In genomic region chrX:132776486-132777210, GRCh38 we compare ENCODE assay signal across 19 cellular contexts.
DNase-seq lines count a peak whose midpoint lies in the region; ATAC-seq, FAIRE-seq and TF ChIP-seq lines count a peak whose summit lies in the region.
"Had no signal": no experiment of that assay in that cellular context is flagged by ENCODE, and none has a peak within 500 bp of the region (broad histone marks: within the 10 kb centered on the region; RNA-seq: fewer than 3 reads in every experiment).

No MANE protein-coding gene starts in this region.

- no peak overlapping the region for H2BK5ac ChIP-seq in mesenchymal stem cell (ENCODE audit: low read depth, low read length, poor library complexity, severe bottlenecking)

- H3K9me3 ChIP-seq in HAP-1 (no peaks in the 10 kb centered on the region), GM12878 (replicated peaks; ENCODE audit: control insufficient read depth, insufficient read depth, low read length) (no peaks in the 10 kb centered on the region), mesenchymal stem cell (ENCODE audit: control insufficient read depth, low read length) (no peaks in the 10 kb centered on the region)

- H3K4me2 ChIP-seq in GM12878 (ENCODE audit: control insufficient read depth, insufficient read depth) (no peak overlapping the region), mesenchymal stem cell (ENCODE audit: low read length, poor library complexity, severe bottlenecking) (no peak overlapping the region)

- H3K4me1 ChIP-seq in HAP-1 (no peaks in the 10 kb centered on the region), GM12878 (ENCODE audit: control insufficient read depth, insufficient read depth, low read length) (no peaks in the 10 kb centered on the region), mesenchymal stem cell (ENCODE audit: control insufficient read depth, insufficient read depth, low read depth, low read length) (no peaks in the 10 kb centered on the region)

- WGBS in GM12878 (ENCODE audit: insufficient coverage, insufficient replicate concordance, low lambda C conversion rate, missing lambda C conversion rate) = 40% methylated on average over 6 of the region's 6 CpGs
- 86% methylated on average over 4 of the region's 6 CpGs for WGBS in mesenchymal stem cell

- H2BK15ac ChIP-seq in mesenchymal stem cell (ENCODE audit: low read depth, poor library complexity, severe bottlenecking) = no peak overlapping the region

- H3K36me3 ChIP-seq in HAP-1 (replicated peaks) (no peaks in the 10 kb centered on the region), GM12878 (ENCODE audit: control insufficient read depth in 2 of 2, insufficient read depth in 2 of 2, low read length in 1 of 2) (no peaks in the 10 kb centered on the region), mesenchymal stem cell (ENCODE audit: control insufficient read depth in 1 of 2, insufficient read depth in 2 of 2, low read depth in 1 of 2, low read length in 2 of 2) (no peaks in the 10 kb centered on the region)
- H3K36me3 ChIP-seq: brain microvascular endothelial cell had no signal

- H3K23ac ChIP-seq in mesenchymal stem cell (ENCODE audit: low read length in 2 of 2) = no peak overlapping the region

- RAD21 ChIA-PET in GM12878 (lab: Charles Lee; ENCODE audit: unreplicated experiment) = no interaction called here

- SMC1A ChIA-PET in GM12878 (lab: Charles Lee; ENCODE audit: uncharacterized antibody, unreplicated experiment) = no interaction called here

- H3K18ac ChIP-seq in mesenchymal stem cell (ENCODE audit: low read depth in 1 of 2, low read length in 2 of 2) = no peak overlapping the region

- DNase-seq in HAP-1 (ENCODE audit: low spot score in 2 of 2) (peak; percentile 8 to 12), NB4 (ENCODE audit: low read depth) (peak; percentile 6), GM12878 (ENCODE audit: low read depth, low spot score) (no peak), iPS-NIHi11 (ENCODE audit: low spot score) (no peak), mesenchymal stem cell (no peak)
- DNase-seq: activated CD4-positive, alpha-beta T cell treated with anti-CD3 and anti-CD28 coated beads, Interleukin-2, amount 50 U/mL, for 48 hours; activated T-cell treated with anti-CD3 and anti-CD28 coated beads, Interleukin-2, amount 50 U/mL, for 4 hours; brain microvascular endothelial cell; cortex of kidney; GM23248; kidney; mammary epithelial cell; naive thymus-derived CD8-positive, alpha-beta T cell; NCI-H1694; stimulated activated CD4-positive, alpha-beta T cell treated with anti-CD3 and anti-CD28 coated beads, Interleukin-2, amount 100 ng/mL, for 48 hours; SW 1271 had no signal

- no peaks in the 10 kb centered on the region for H4K20me1 ChIP-seq in GM12878 (ENCODE audit: control insufficient read depth, insufficient read depth)

- H2AFZ ChIP-seq in GM12878 (ENCODE audit: control insufficient read depth, low read depth, low read length) = no peak overlapping the region
- no peak overlapping the region for H2AFZ ChIP-seq in mesenchymal stem cell (ENCODE audit: low read depth, low read length)
- H2AFZ ChIP-seq: GM23248 had no signal

- H3K4me3 ChIP-seq in HAP-1 (no peak overlapping the region), NB4 (ENCODE audit: low read depth, low read length) (no peak overlapping the region), GM12878 (no peak overlapping the region), mesenchymal stem cell (ENCODE audit: insufficient read depth in 1 of 2, low read depth in 1 of 2, low read length in 2 of 2) (no peak overlapping the region)
- H3K4me3 ChIP-seq: GM23248 had no signal

- no peak overlapping the region for H2BK12ac ChIP-seq in mesenchymal stem cell (ENCODE audit: low read length in 2 of 2)

- TF ChIP-seq POLR2A in NB4 (IDR thresholded peaks at IDR 0.05; ENCODE audit: extremely low read depth, insufficient read length) (no peak), GM12878 (IDR thresholded peaks at IDR 0.05; ENCODE audit: low read depth, low read length) (no peak)

- FAIRE-seq in GM12878 (lab: Jason Lieb, UNC) = no peak
- FAIRE-seq: kidney had no signal

- no peak for TF ChIP-seq EP300 in GM12878 (IDR thresholded peaks at IDR 0.05; ENCODE audit: borderline replicate concordance in 1 of 2, control insufficient read depth in 1 of 2, low read depth in 2 of 2, low read length in 2 of 2)

- no peak overlapping the region for H4K91ac ChIP-seq in mesenchymal stem cell (ENCODE audit: low read length)

- H2AK5ac ChIP-seq in mesenchymal stem cell (ENCODE audit: low read length, severe bottlenecking) = no peak overlapping the region

- TF ChIP-seq CTCF in NB4 (IDR thresholded peaks at IDR 0.05; ENCODE audit: low read depth, low read length) (no peak), GM12878 (IDR thresholded peaks at IDR 0.05 in 2 of 3, conservative IDR thresholded peaks at IDR 0.05 in 1 of 3; ENCODE audit: control insufficient read depth in 2 of 3, extremely low read depth in 1 of 3, insufficient read depth in 1 of 3, low read depth in 3 of 3, low read length in 3 of 3) (no peak)

- no peak for TF ChIP-seq RAD21 in GM12878 (IDR thresholded peaks at IDR 0.05; ENCODE audit: insufficient read depth, low read depth, low read length)

- no TSS peak for BruUV-seq in GM12878 (replicated peaks; lab: Mats Ljungman, UMichigan)

- H3K79me2 ChIP-seq in GM12878 (ENCODE audit: control insufficient read depth, insufficient read depth, low read length) = no peaks in the 10 kb centered on the region

- no peak overlapping the region for H3K14ac ChIP-seq in mesenchymal stem cell (ENCODE audit: low read length in 2 of 2)

- in situ Hi-C loops in HAP-1 (cut with MboI; ENCODE audit: low sequenced_read_pairs) = no loop called here
- in situ Hi-C loops in GM12878 (cut with MboI) = no loop called here

- POLR2A ChIA-PET in GM12878 (lab: Charles Lee) = no interaction called here

- ATAC-seq in GM18909 (IDR thresholded peaks at IDR 0.05; ENCODE audit: poor library complexity, unreplicated experiment) (peak; percentile 45), GM12878 (no peak), HG02870 (IDR thresholded peaks at IDR 0.05; ENCODE audit: unreplicated experiment) (no peak), HG02610 (IDR thresholded peaks at IDR 0.05; ENCODE audit: unreplicated experiment) (no peak)
- ATAC-seq: activated T-cell treated with anti-CD3 and anti-CD28 coated beads, Interleukin-2, amount 50 U/mL, for 4 hours; naive thymus-derived CD8-positive, alpha-beta T cell had no signal

- CTCF ChIA-PET in GM12878 (lab: Yijun Ruan, JAX) = interaction anchor here (1.9 kb wide), 1 partner anchor 9 kb away, joined by 5 read pairs; no protein-coding TSS in a partner anchor

- no peak overlapping the region for H3K4ac ChIP-seq in mesenchymal stem cell (ENCODE audit: low read depth in 1 of 2, low read length in 2 of 2)

- H3K27ac ChIP-seq in GM12878 (ENCODE audit: control insufficient read depth, insufficient read depth) = no peak overlapping the region
- H3K27ac ChIP-seq in mesenchymal stem cell (ENCODE audit: low read length, poor library complexity, severe bottlenecking) = no peak overlapping the region
- H3K27ac ChIP-seq: brain microvascular endothelial cell, GM23248 had no signal

- no peak overlapping the region for H4K8ac ChIP-seq in mesenchymal stem cell (ENCODE audit: low read length)

- H3K9ac ChIP-seq in GM12878 (ENCODE audit: control insufficient read depth, insufficient read depth, low read length) (no peak overlapping the region), mesenchymal stem cell (ENCODE audit: low read length) (no peak overlapping the region)
- H3K9ac ChIP-seq: GM23248 had no signal

- H3K79me1 ChIP-seq in mesenchymal stem cell (replicated peaks; ENCODE audit: low read length, poor library complexity, severe bottlenecking) = no peaks in the 10 kb centered on the region

- intact Hi-C loops in GM12878 (cut with micrococcal nuclease; ENCODE audit: unreplicated experiment) = no loop called here

- H3K27me3 ChIP-seq in HAP-1 (ENCODE audit: low read depth) (no peaks in the 10 kb centered on the region), GM12878 (replicated peaks in 1 of 2; ENCODE audit: control insufficient read depth in 2 of 2, insufficient read depth in 2 of 2, low read length in 1 of 2) (no peaks in the 10 kb centered on the region), mesenchymal stem cell (ENCODE audit: control insufficient read depth in 1 of 2, insufficient read depth in 1 of 2, low read length in 2 of 2) (peaks cover 0 to 32% of the 10 kb centered on the region in 2 experiments)
- H3K27me3 ChIP-seq: brain microvascular endothelial cell had no signal

- H2BK120ac ChIP-seq in mesenchymal stem cell (ENCODE audit: low read depth, low read length) = no peak overlapping the region

TF ChIP-seq in GM12878, 131 proteins besides CTCF, POLR2A, EP300 and RAD21:
- TF ChIP-seq ASH2L (IDR thresholded peaks at IDR 0.05; ENCODE audit: borderline replicate concordance, low read depth) = no peak
- TF ChIP-seq, protein P1, sequence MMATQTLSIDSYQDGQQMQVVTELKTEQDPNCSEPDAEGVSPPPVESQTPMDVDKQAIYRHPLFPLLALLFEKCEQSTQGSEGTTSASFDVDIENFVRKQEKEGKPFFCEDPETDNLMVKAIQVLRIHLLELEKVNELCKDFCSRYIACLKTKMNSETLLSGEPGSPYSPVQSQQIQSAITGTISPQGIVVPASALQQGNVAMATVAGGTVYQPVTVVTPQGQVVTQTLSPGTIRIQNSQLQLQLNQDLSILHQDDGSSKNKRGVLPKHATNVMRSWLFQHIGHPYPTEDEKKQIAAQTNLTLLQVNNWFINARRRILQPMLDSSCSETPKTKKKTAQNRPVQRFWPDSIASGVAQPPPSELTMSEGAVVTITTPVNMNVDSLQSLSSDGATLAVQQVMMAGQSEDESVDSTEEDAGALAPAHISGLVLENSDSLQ (IDR thresholded peaks at IDR 0.05) = peak; percentile 19; the same call in 1 of the 2 replicates

Comparison
In these comparisons a context has a peak if more than half of its experiments do, and no peak if none do; other contexts are left out.
1. DNase-seq: peak in HAP-1 (2 of 2) and NB4 (single experiment); none in GM12878 (single experiment), iPS-NIHi11 (single experiment) and mesenchymal stem cell (single experiment).